In the genomic region with DNA sequence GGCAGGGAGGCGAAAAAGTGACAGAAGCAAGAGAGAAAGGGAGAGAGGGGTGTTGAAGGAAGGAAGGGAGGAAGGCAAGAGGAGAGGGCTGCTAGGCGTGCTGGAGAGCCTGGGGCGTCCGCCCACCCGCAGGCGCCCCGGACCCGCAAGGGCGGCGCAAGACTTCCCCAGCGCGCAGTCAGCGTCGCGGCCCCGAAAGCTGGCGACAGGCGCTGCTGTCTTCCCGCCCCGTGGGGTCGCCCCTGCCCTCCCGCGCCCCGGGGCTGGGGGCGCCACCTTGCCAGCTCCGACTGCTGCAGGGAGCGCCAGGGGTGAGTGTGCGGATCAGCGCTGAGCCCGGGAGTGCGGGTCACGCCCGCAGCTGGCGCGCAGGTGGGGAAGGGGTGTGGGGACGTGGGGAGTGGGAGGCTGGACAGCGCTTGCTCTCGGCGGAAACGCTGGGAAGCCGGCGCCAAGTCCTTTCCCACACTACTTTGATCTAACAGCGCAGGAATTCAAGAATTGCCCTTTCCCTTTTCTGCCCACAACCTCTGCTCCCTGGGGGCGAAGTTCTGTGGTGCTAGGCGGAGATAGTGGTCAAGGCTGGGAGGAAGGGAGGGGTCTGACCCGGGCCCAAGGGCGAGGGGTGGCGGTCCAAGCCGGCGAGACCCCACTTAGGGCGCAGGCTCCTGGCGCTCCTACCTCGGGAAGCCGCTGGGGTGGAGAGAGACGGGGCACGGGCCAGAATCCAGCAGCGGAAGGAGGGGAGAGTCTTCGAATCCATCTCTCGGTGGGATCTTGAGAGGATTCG, we compare ENCODE assay signal across 8 cellular contexts. TPM values are rescaled to one million over a fixed set of nuclear protein-coding genes. Genes with fewer than 3 reads are reported as not detected.
DNase-seq lines count a peak whose midpoint lies in the region; ATAC-seq, FAIRE-seq and TF ChIP-seq lines count a peak whose summit lies in the region.

A gene (plus strand): TSS at position 175 of the 790 bp plus-strand sequence.

- H3K4me3 Mint-ChIP-seq in nephron progenitor cell: peak within 1 kb of the TSS; percentile 93

- H3K4me1 Mint-ChIP-seq in nephron progenitor cell: peaks cover 16% of the 10 kb centered on the region

- FAIRE-seq in D721Med (lab: Jason Lieb, UNC): no peak

- TF ChIP-seq CTCF in D721Med (IDR thresholded peaks at IDR 0.05; ENCODE audit: insufficient read depth, missing control alignments) (no peak), epithelial cell of proximal tubule (conservative IDR thresholded peaks at IDR 0.05; ENCODE audit: low read depth, low read length) (no peak), nephron progenitor cell (IDR thresholded peaks at IDR 0.05) (peak; percentile 33)

- ATAC-seq in GM18868 (IDR thresholded peaks at IDR 0.05; ENCODE audit: unreplicated experiment) (no peak), HG02798 (IDR thresholded peaks at IDR 0.05; ENCODE audit: poor library complexity, unreplicated experiment) (no peak)

- H3K36me3 Mint-ChIP-seq in nephron progenitor cell (ENCODE audit: low read depth): no peaks in the 10 kb centered on the region

- H3K9me3 Mint-ChIP-seq in nephron progenitor cell: no peaks in the 10 kb centered on the region

- peak; percentile 12 for DNase-seq in D721Med (ENCODE audit: insufficient read length, low spot score)
- DNase-seq in NOMO-1 treated with DMSO at 0.1 percent for 48 hours (lab: John Stamatoyannopoulos, UW; ENCODE audit: unreplicated experiment): peak; percentile 17
- no peak for DNase-seq in epithelial cell of proximal tubule (ENCODE audit: low read depth)
- peak; percentile 77 for DNase-seq in nephron progenitor cell
- DNase-seq in NCI-H446 (lab: John Stamatoyannopoulos, UW): no peak
- no peak for DNase-seq in cerebellar nuclear complex (lab: John Stamatoyannopoulos, UW)

- peak within 1 kb of the TSS; percentile 5 for H3K27ac Mint-ChIP-seq in nephron progenitor cell

- H3K27me3 Mint-ChIP-seq in nephron progenitor cell (ENCODE audit: low read depth, poor library complexity): peaks cover 59% of the 10 kb centered on the region

- H3K4me3 ChIP-seq in epithelial cell of proximal tubule (ENCODE audit: low read depth, low read length): peak within 1 kb of the TSS; percentile 30

RNA-seq across cellular contexts. Expression of the gene that starts here (rescaled TPM):
- total RNA-seq in epithelial cell of proximal tubule: not detected in 2 replicates

Comparison
In these comparisons a context has a peak if more than half of its experiments do, and no peak if none do; other contexts are left out.
1. DNase-seq: peak in D721Med (single experiment), NOMO-1 treated with DMSO at 0.1 percent for 48 hours (single experiment) and nephron progenitor cell (single experiment); none in epithelial cell of proximal tubule (single experiment), NCI-H446 (0 of 2) and cerebellar nuclear complex (0 of 2).